9 cellular contexts compared by ENCODE assay signal in the genomic region with DNA sequence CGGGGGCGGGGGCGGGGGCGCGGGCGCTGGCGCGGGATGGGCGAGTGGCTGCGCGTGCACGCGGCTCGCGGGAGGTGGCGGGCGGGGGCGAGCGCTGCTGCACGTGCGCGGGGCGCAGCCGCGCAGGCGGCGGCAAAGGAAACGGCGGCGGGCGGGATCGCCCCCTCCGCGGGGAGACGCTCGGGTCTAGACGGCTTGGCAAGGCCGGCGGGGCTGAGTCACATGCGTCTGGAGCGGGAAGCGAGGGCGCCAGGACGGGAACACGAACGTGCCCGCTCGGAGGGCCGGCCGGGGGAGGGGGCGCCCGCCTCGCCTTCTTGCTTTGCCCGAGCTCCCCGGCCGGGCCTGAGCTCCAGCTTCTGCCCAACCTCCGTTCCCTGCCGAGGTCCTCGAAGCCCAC. TPM values are rescaled to one million over a fixed set of nuclear protein-coding genes. Genes with fewer than 3 reads are reported as not detected.
A peak's percentile ranks its signal among the peaks of the same experiment; 100 is the strongest.
DNase-seq lines count a peak whose midpoint lies in the region; ATAC-seq and TF ChIP-seq lines count a peak whose summit lies in the region.
"Had no signal": no experiment of that assay in that cellular context is flagged by ENCODE, and none has a peak within 500 bp of the region (broad histone marks: within the 10 kb centered on the region; RNA-seq: fewer than 3 reads in every experiment).

No MANE protein-coding gene starts in this region.

- intact Hi-C loops in spleen (cut with DNase I; ENCODE audit: low total_unique reads): no loop called here

- peaks cover 0 to 27% (median 15%) of the 10 kb centered on the region in 6 donors for H3K4me1 ChIP-seq in spleen

- no peak overlapping the region for H3K4me3 Mint-ChIP-seq in glutamatergic neuron (ENCODE audit: unreplicated experiment)

- H3K9me3 ChIP-seq in spleen: no peaks in the 10 kb centered on the region

- peaks cover 2% of the 10 kb centered on the region for H3K27me3 Mint-ChIP-seq in glutamatergic neuron (ENCODE audit: unreplicated experiment)

- ATAC-seq in GM21786 (IDR thresholded peaks at IDR 0.05; ENCODE audit: unreplicated experiment): no peak

- H3K36me3 Mint-ChIP-seq in glutamatergic neuron (ENCODE audit: unreplicated experiment): no peaks in the 10 kb centered on the region

- peaks cover 0 to 18% (median 0%) of the 10 kb centered on the region in 7 donors for H3K27me3 ChIP-seq in spleen (replicated peaks in 1 of 7)

- H3K4me3 ChIP-seq in spleen: peak overlapping the region in 5 of 8 donors; percentile 4 to 59 (median 21)

- peak; percentile 82 for DNase-seq in DMS 273 (lab: John Stamatoyannopoulos, UW; ENCODE audit: unreplicated experiment)
- no peak for DNase-seq in DMS 273 treated with DMSO at 0.1 percent for 48 hours (lab: John Stamatoyannopoulos, UW)
- peak; percentile 43 for DNase-seq in activated T-helper 1 cell treated with Interleukin-2 at 50 U/mL for 16 hours (ENCODE audit: low read depth)
- peak; percentile 24 for DNase-seq in glutamatergic neuron
- peak; percentile 87 for DNase-seq in spleen
- DNase-seq in NOMO-1 (lab: John Stamatoyannopoulos, UW; ENCODE audit: unreplicated experiment in 2 of 2): no peak
- no peak for DNase-seq in NCI-H2107 treated with DMSO at 0.1 percent for 48 hours (lab: John Stamatoyannopoulos, UW; ENCODE audit: unreplicated experiment)

- TF ChIP-seq CTCF in glutamatergic neuron (IDR thresholded peaks at IDR 0.05; ENCODE audit: partially characterized antibody, unreplicated experiment) (no peak), spleen (IDR thresholded peaks at IDR 0.05 in 8 of 11, conservative IDR thresholded peaks at IDR 0.05 in 3 of 11) (no peak)

- peaks cover 4% of the 10 kb centered on the region for H3K9me3 Mint-ChIP-seq in glutamatergic neuron (ENCODE audit: unreplicated experiment)

- peaks cover 2% of the 10 kb centered on the region for H3K4me1 Mint-ChIP-seq in glutamatergic neuron (ENCODE audit: low read depth, unreplicated experiment)

- peak overlapping the region in 5 of 8 donors; percentile 27 to 57 (median 34) for H3K27ac ChIP-seq in spleen
- H3K27ac ChIP-seq: 22Rv1 had no signal

- WGBS in spleen, 5 donors: 0 to 55% (median 14%) methylated on average over 9 to 59 of the region's 59 CpGs; no CpG with 5 or more reads in 1 of the 5 donors

- H3K36me3 ChIP-seq in spleen: no peaks in the 10 kb centered on the region

- H3K27ac Mint-ChIP-seq in glutamatergic neuron (ENCODE audit: unreplicated experiment): no peak overlapping the region

- TF ChIP-seq POLR2A in spleen (IDR thresholded peaks at IDR 0.05): no peak

RNA-seq across cellular contexts. Expression of a gene that starts 4.3 kb away (rescaled TPM):
- total RNA-seq in glutamatergic neuron (ENCODE audit: unreplicated experiment) (24.6 TPM), spleen (10 to 100 TPM; 23.6 to 36.2 (median 33.2) TPM)
- polyA plus RNA-seq in spleen: 10 to 100 TPM; 36.6 to 83.7 (median 79.8) TPM

RNA-seq across cellular contexts. Expression of a gene that starts 20.1 kb away (rescaled TPM):
- 0.56 TPM for total RNA-seq in glutamatergic neuron (ENCODE audit: unreplicated experiment)
- total RNA-seq in spleen: 100 to 1,000 TPM; 180 to 370 (median 268) TPM
- polyA plus RNA-seq in spleen: 100 to 1,000 TPM in 1 of 3 donors, 10 to 100 TPM in 2; 37.1 to 109 (median 40.1) TPM

RNA-seq across cellular contexts. Expression of a gene that starts 28.9 kb away (rescaled TPM):
- total RNA-seq in glutamatergic neuron (ENCODE audit: unreplicated experiment): 0.29 TPM
- total RNA-seq in spleen: 1 to 10 TPM; 1.2 to 6.4 (median 3.7) TPM
- 1 to 10 TPM; 1.1 to 1.8 (median 1.3) TPM for polyA plus RNA-seq in spleen

RNA-seq across cellular contexts. Expression of a gene that starts 42.7 kb away (rescaled TPM):
- total RNA-seq in glutamatergic neuron (ENCODE audit: unreplicated experiment): 68.0 TPM
- total RNA-seq in spleen: under 1 TPM in 2 of 7 donors, not detected in 5; 0.07 to 0.13 TPM
- not detected for polyA plus RNA-seq in spleen

Comparison
In these comparisons a context has a peak if more than half of its experiments do, and no peak if none do; other contexts are left out.
1. DNase-seq: peak in DMS 273 (single experiment), activated T-helper 1 cell treated with Interleukin-2 at 50 U/mL for 16 hours (single experiment), glutamatergic neuron (single experiment) and spleen (single experiment); none in DMS 273 treated with DMSO at 0.1 percent for 48 hours (single experiment), NOMO-1 (0 of 2) and NCI-H2107 treated with DMSO at 0.1 percent for 48 hours (single experiment).
2. RNA of a gene that starts 20.1 kb away (total RNA-seq): 180 to 370 TPM in spleen; 0.56 TPM in glutamatergic neuron (single experiment); every median in the first group is over 100 times any median in the second.